ENCODE assay signal across 1 cellular context in the genomic region with DNA sequence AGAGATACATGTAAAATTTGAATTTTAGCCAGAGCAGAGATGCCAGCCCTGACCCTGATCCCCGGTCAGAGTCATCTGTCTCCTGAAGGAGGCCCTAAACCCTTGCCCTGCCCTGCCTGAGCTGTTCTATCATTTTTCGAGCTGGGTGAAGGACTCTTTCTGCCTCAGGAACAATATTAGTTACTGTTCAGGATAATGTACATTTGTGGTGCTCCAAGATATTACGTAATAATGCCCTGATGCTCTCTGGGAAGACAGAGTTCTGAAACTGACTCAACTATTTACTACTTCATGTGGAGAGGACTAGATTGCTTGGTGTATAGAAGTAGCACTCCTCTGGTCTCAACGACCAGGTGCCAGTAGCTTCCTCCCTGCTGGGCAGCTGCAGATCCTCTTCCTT.
TF ChIP-seq lines count a peak whose summit lies in the region.

No MANE protein-coding gene starts in this region.

TF ChIP-seq in HepG2, 621 proteins besides CTCF, POLR2A, EP300 and RAD21:
- TF ChIP-seq ZNF256 (CRISPR knock-in tag; conservative IDR thresholded peaks at IDR 0.05): no peak
- TF ChIP-seq CEBPB (IDR thresholded peaks at IDR 0.05; ENCODE audit: borderline replicate concordance, low read depth, low read length): peak; percentile 73
